32 cellular contexts compared by ENCODE assay signal in genomic region chr1:162197041-162197511, GRCh38.
A peak's percentile ranks its signal among the peaks of the same experiment; 100 is the strongest.
DNase-seq lines count a peak whose midpoint lies in the region; ATAC-seq and TF ChIP-seq lines count a peak whose summit lies in the region.
"Had no signal": no experiment of that assay in that cellular context is flagged by ENCODE, and none has a peak within 500 bp of the region (broad histone marks: within the 10 kb centered on the region; RNA-seq: fewer than 3 reads in every experiment).

No MANE protein-coding gene starts in this region.

- TF ChIP-seq CTCF in endodermal cell (conservative IDR thresholded peaks at IDR 0.05) (no peak), type B pancreatic cell (conservative IDR thresholded peaks at IDR 0.05) (no peak), MCF 10A (IDR thresholded peaks at IDR 0.05; ENCODE audit: unreplicated experiment) (no peak)

- BruUV-seq in MCF 10A (replicated peaks; lab: Mats Ljungman, UMichigan), result no TSS peak

- no peak overlapping the region for H3K4me3 Mint-ChIP-seq in endodermal cell
- H3K4me3 Mint-ChIP-seq in type B pancreatic cell, result no peak overlapping the region
- H3K4me3 Mint-ChIP-seq in MCF 10A (ENCODE audit: unreplicated experiment), result no peak overlapping the region
- H3K4me3 Mint-ChIP-seq: activated B cell treated with CpG ODN at 0.5 μM for 24 hours; CD4-positive, alpha-beta memory T cell; IgD-negative memory B cell; naive B cell; stimulated activated effector memory CD8-positive, alpha-beta T cell treated with anti-CD3 and anti-CD28 coated beads, Interleukin-12 subunit alpha, Interleukin-12 subunit beta, amount 100 ng/mL, for 72 hours had no signal

- H3K27ac Mint-ChIP-seq in endodermal cell (peak overlapping the region; percentile 2), type B pancreatic cell (peak overlapping the region; percentile 55), MCF 10A (ENCODE audit: low read depth, unreplicated experiment) (no peak overlapping the region)
- H3K27ac Mint-ChIP-seq: activated B cell treated with CpG ODN at 0.5 μM for 24 hours; CD4-positive, alpha-beta memory T cell; IgD-negative memory B cell; naive B cell; stimulated activated effector memory CD8-positive, alpha-beta T cell treated with anti-CD3 and anti-CD28 coated beads, Interleukin-12 subunit alpha, Interleukin-12 subunit beta, amount 100 ng/mL, for 72 hours had no signal

- H3K4me1 ChIP-seq in right cardiac atrium (ENCODE audit: control insufficient read depth, insufficient read depth, low read length) (peaks cover 11% of the 10 kb centered on the region), endodermal cell (ENCODE audit: control insufficient read depth, insufficient read depth, low read length) (peaks cover 21% of the 10 kb centered on the region)

- H3K9ac ChIP-seq in endodermal cell (ENCODE audit: extremely low read depth, low read length, poor library complexity, severe bottlenecking), result no peak overlapping the region

- CTCF ChIA-PET in MCF 10A (lab: Yijun Ruan, JAX), result interaction anchor here (0.6 kb wide), 1 partner anchor 80 kb away, joined by 3 read pairs; no protein-coding TSS in a partner anchor

- no peaks in the 10 kb centered on the region for H3K36me3 ChIP-seq in endodermal cell (ENCODE audit: control insufficient read depth, insufficient read depth, low read length)
- H3K36me3 ChIP-seq: breast epithelium had no signal

- POLR2A ChIA-PET in MCF 10A (lab: Yijun Ruan, JAX), result no interaction called here

- intact Hi-C loops in Right ventricle myocardium inferior (cut with DNase I) (no loop called here), right cardiac atrium (cut with DNase I) (no loop called here), MCF 10A (cut with micrococcal nuclease) (no loop called here)

- ATAC-seq in Right ventricle myocardium inferior (peak; percentile 20), right cardiac atrium (no peak)

- H3K4me3 ChIP-seq in right cardiac atrium (ENCODE audit: low read length), result no peak overlapping the region
- no peak overlapping the region for H3K4me3 ChIP-seq in endodermal cell (ENCODE audit: low read length)
- H3K4me3 ChIP-seq: breast epithelium had no signal

- DNase-seq in Right ventricle myocardium inferior (ENCODE audit: missing footprints) (no peak), right cardiac atrium (no peak), endodermal cell (no peak), mucosa of gallbladder (ENCODE audit: low spot score) (peak; percentile 56), type B pancreatic cell (ENCODE audit: extremely low spot score, unreplicated experiment) (no peak), MCF 10A (ENCODE audit: unreplicated experiment) (no peak), GM19238 (ENCODE audit: insufficient read length, low spot score) (no peak), NCI-H187 (lab: John Stamatoyannopoulos, UW) (no peak)
- DNase-seq: activated B cell treated with CpG ODN at 0.5 μM for 24 hours; activated CD4-positive, alpha-beta T cell treated with anti-CD3 and anti-CD28 coated beads, Interleukin-2, amount 50 U/mL, for 1 hour; activated naive CD4-positive, alpha-beta T cell treated with anti-CD3 and anti-CD28 coated beads, Interleukin-2, amount 50 U/mL, for 16 hours; AML-193; amniotic stem cell; CD4-positive, alpha-beta memory T cell; effector memory CD4-positive, alpha-beta T cell; erythroblast; GOT3; naive B cell; NCI-H1092; NCI-H187 treated with DMSO at 0.1 percent for 48 hours; NCI-H2171 treated with DMSO at 0.1 percent for 48 hours; NCI-H524; NK-92 treated with Interleukin-12 subunit alpha and Interleukin-12 subunit beta, amount 100 ng/mL, for 24 hours; PC-3; SHP77 treated with DMSO at 0.1 percent for 48 hours; stimulated activated CD4-positive, alpha-beta T cell treated with anti-CD3 and anti-CD28 coated beads, Interleukin-12 subunit alpha, Interleukin-12 subunit beta, amount 100 ng/mL, for 4 hours; stimulated activated CD4-positive, alpha-beta T cell treated with anti-CD3 and anti-CD28 coated beads, Interleukin-4, amount 100 ng/mL, for 1 hour; substantia nigra had no signal

- H3K27me3 ChIP-seq in right cardiac atrium (ENCODE audit: control insufficient read depth, insufficient read depth) (no peaks in the 10 kb centered on the region), endodermal cell (ENCODE audit: control insufficient read depth, insufficient read depth, low read length, poor library complexity, severe bottlenecking) (no peaks in the 10 kb centered on the region)
- H3K27me3 ChIP-seq: breast epithelium had no signal

- 84% methylated on average over 8 of the region's 8 CpGs for WGBS in right cardiac atrium
- 88 to 89% methylated on average over 8 of the region's 8 CpGs for WGBS in endodermal cell (ENCODE audit: insufficient coverage in 1 of 2, insufficient read length in 1 of 2), 2 experiments

- H3K27me3 Mint-ChIP-seq in endodermal cell (ENCODE audit: insufficient read depth), result no peaks in the 10 kb centered on the region
- H3K27me3 Mint-ChIP-seq in type B pancreatic cell, result no peaks in the 10 kb centered on the region
- H3K27me3 Mint-ChIP-seq in MCF 10A (ENCODE audit: insufficient read depth, unreplicated experiment), result no peaks in the 10 kb centered on the region

- H3K4me1 Mint-ChIP-seq in endodermal cell, result peaks cover 25% of the 10 kb centered on the region
- H3K4me1 Mint-ChIP-seq in type B pancreatic cell (ENCODE audit: unreplicated experiment), result peaks cover 18% of the 10 kb centered on the region
- H3K4me1 Mint-ChIP-seq in MCF 10A (ENCODE audit: insufficient read depth, unreplicated experiment), result peaks cover 5% of the 10 kb centered on the region
- H3K4me1 Mint-ChIP-seq: activated B cell treated with CpG ODN at 0.5 μM for 24 hours; CD4-positive, alpha-beta memory T cell; IgD-negative memory B cell; naive B cell; stimulated activated effector memory CD8-positive, alpha-beta T cell treated with anti-CD3 and anti-CD28 coated beads, Interleukin-12 subunit alpha, Interleukin-12 subunit beta, amount 100 ng/mL, for 72 hours had no signal

- no peaks in the 10 kb centered on the region for H3K9me3 ChIP-seq in right cardiac atrium (ENCODE audit: control insufficient read depth, low read length)
- H3K9me3 ChIP-seq in endodermal cell (ENCODE audit: control insufficient read depth, low read length), result no peaks in the 10 kb centered on the region
- H3K9me3 ChIP-seq: breast epithelium had no signal

- H3K27ac ChIP-seq in right cardiac atrium (ENCODE audit: low read length) (no peak overlapping the region), endodermal cell (ENCODE audit: low read depth, low read length) (no peak overlapping the region)
- H3K27ac ChIP-seq: breast epithelium, HL-60 had no signal

- no peaks in the 10 kb centered on the region for H3K36me3 Mint-ChIP-seq in endodermal cell (ENCODE audit: low read depth)
- H3K36me3 Mint-ChIP-seq in type B pancreatic cell, result no peaks in the 10 kb centered on the region
- no peaks in the 10 kb centered on the region for H3K36me3 Mint-ChIP-seq in MCF 10A (ENCODE audit: insufficient read depth, unreplicated experiment)
- H3K36me3 Mint-ChIP-seq: CD4-positive, alpha-beta memory T cell; naive B cell; stimulated activated effector memory CD8-positive, alpha-beta T cell treated with anti-CD3 and anti-CD28 coated beads, Interleukin-12 subunit alpha, Interleukin-12 subunit beta, amount 100 ng/mL, for 72 hours had no signal

- H3K9me3 Mint-ChIP-seq in endodermal cell, result no peaks in the 10 kb centered on the region
- H3K9me3 Mint-ChIP-seq in type B pancreatic cell, result no peaks in the 10 kb centered on the region
- no peaks in the 10 kb centered on the region for H3K9me3 Mint-ChIP-seq in MCF 10A (ENCODE audit: unreplicated experiment)
- H3K9me3 Mint-ChIP-seq: activated B cell treated with CpG ODN at 0.5 μM for 24 hours; naive B cell; stimulated activated effector memory CD8-positive, alpha-beta T cell treated with anti-CD3 and anti-CD28 coated beads, Interleukin-12 subunit alpha, Interleukin-12 subunit beta, amount 100 ng/mL, for 72 hours had no signal
